9 cellular contexts compared by ENCODE assay signal in genomic region chr1:67489643-67490042, GRCh38. TPM values are rescaled to one million over a fixed set of nuclear protein-coding genes. Genes with fewer than 3 reads are reported as not detected.
DNase-seq lines count a peak whose midpoint lies in the region; ATAC-seq and TF ChIP-seq lines count a peak whose summit lies in the region.
"Had no signal": no experiment of that assay in that cellular context is flagged by ENCODE, and none has a peak within 500 bp of the region (broad histone marks: within the 10 kb centered on the region; RNA-seq: fewer than 3 reads in every experiment).

No MANE protein-coding gene starts in this region.

- DNase-seq in SW480 (ENCODE audit: low spot score) (peak; percentile 30), iPS-NIHi11 (ENCODE audit: low spot score) (peak; percentile 65), nucleus accumbens (lab: John Stamatoyannopoulos, UW) (no peak), Calu3 (no peak), NCI-H510A (lab: John Stamatoyannopoulos, UW) (no peak)
- DNase-seq: upper lobe of left lung had no signal

- H3K27ac Mint-ChIP-seq in Calu3 (ENCODE audit: unreplicated experiment): no peak overlapping the region

- ATAC-seq in HG02678 (IDR thresholded peaks at IDR 0.05; ENCODE audit: unreplicated experiment): peak; percentile 82
- ATAC-seq in GM18861 (IDR thresholded peaks at IDR 0.05; ENCODE audit: unreplicated experiment): no peak

- no peaks in the 10 kb centered on the region for H3K4me1 Mint-ChIP-seq in Calu3 (ENCODE audit: low read depth, unreplicated experiment)

- H3K36me3 Mint-ChIP-seq in Calu3 (ENCODE audit: insufficient read depth, unreplicated experiment): no peaks in the 10 kb centered on the region

- no peaks in the 10 kb centered on the region for H3K9me3 Mint-ChIP-seq in Calu3 (ENCODE audit: low read depth, unreplicated experiment)

- CTCF ChIA-PET in Calu3 (lab: Charles Lee): no interaction called here

- intact Hi-C loops in Calu3 (cut with micrococcal nuclease; ENCODE audit: unreplicated experiment): no loop called here

- no peaks in the 10 kb centered on the region for H3K27me3 Mint-ChIP-seq in Calu3 (ENCODE audit: unreplicated experiment)

- TF ChIP-seq CTCF in GM12874 (IDR thresholded peaks at IDR 0.05; ENCODE audit: insufficient read depth, low read depth, low read length) (0 out of 2 replicates have a peak, but pooled peaks have one; percentile 20), Calu3 (IDR thresholded peaks at IDR 0.05; ENCODE audit: unreplicated experiment) (no peak)

- no TSS peak for BruUV-seq in Calu3 (replicated peaks; lab: Mats Ljungman, UMichigan)

- H3K4me3 Mint-ChIP-seq in Calu3 (ENCODE audit: low read depth, unreplicated experiment): no peak overlapping the region

RNA-seq across cellular contexts. Expression of gene SERBP1, which starts 59.4 kb away (rescaled TPM):
- total RNA-seq in Calu3 (2022): 216 and 226 TPM in 2 replicates

Comparison
In these comparisons a context has a peak if more than half of its experiments do, and no peak if none do; other contexts are left out.
1. DNase-seq: peak in SW480 (single experiment) and iPS-NIHi11 (single experiment); none in nucleus accumbens (0 of 56), Calu3 (single experiment) and NCI-H510A (single experiment).